In genomic region chr4:2852481-2852881, GRCh38 we compare ENCODE assay signal across 8 cellular contexts. TPM values are rescaled to one million over a fixed set of nuclear protein-coding genes. Genes with fewer than 3 reads are reported as not detected.
DNase-seq lines count a peak whose midpoint lies in the region; ATAC-seq and TF ChIP-seq lines count a peak whose summit lies in the region.

No MANE protein-coding gene starts in this region.

- DNase-seq in activated CD4-positive, alpha-beta memory T cell treated with anti-CD3 and anti-CD28 coated beads for 36 hours, result no peak
- no peak for DNase-seq in activated CD4-positive, alpha-beta memory T cell treated with anti-CD3 and anti-CD28 coated beads, Interleukin-2, amount 10 ng/mL, durations not matched to agents 7 days and 5 days
- DNase-seq in stomach (no peak), anterior cingulate cortex (lab: John Stamatoyannopoulos, UW) (no peak)
- DNase-seq in activated effector memory CD4-positive, alpha-beta T cell treated with anti-CD3 and anti-CD28 coated beads, Interleukin-2, amount 50 U/mL, for 16 hours, result no peak
- DNase-seq in stimulated activated CD8-positive, alpha-beta memory T cell treated with anti-CD3 and anti-CD28 coated beads, Interleukin-4, amount 100 ng/mL, for 48 hours, result no peak

- no peak overlapping the region for H3K4me3 ChIP-seq in gastroesophageal sphincter
- no peak overlapping the region for H3K4me3 ChIP-seq in stomach

- no peak for TF ChIP-seq POLR2A in gastroesophageal sphincter (IDR thresholded peaks at IDR 0.05)
- no peak for TF ChIP-seq POLR2A in stomach (IDR thresholded peaks at IDR 0.05)

- TF ChIP-seq CTCF in gastroesophageal sphincter (IDR thresholded peaks at IDR 0.05) (no peak), stomach (IDR thresholded peaks at IDR 0.05) (no peak)

- H3K27me3 ChIP-seq in gastroesophageal sphincter (no peaks in the 10 kb centered on the region), stomach (no peaks in the 10 kb centered on the region)

- peaks cover 0 to 17% of the 10 kb centered on the region in 2 donors for H3K36me3 ChIP-seq in gastroesophageal sphincter
- peaks cover 9 to 20% (median 15%) of the 10 kb centered on the region in 4 donors for H3K36me3 ChIP-seq in stomach

- peaks cover 67% of the 10 kb centered on the region for H3K4me1 Mint-ChIP-seq in activated CD4-positive, alpha-beta memory T cell treated with anti-CD3 and anti-CD28 coated beads for 36 hours (ENCODE audit: low read depth)
- peaks cover 56% of the 10 kb centered on the region for H3K4me1 Mint-ChIP-seq in activated CD4-positive, alpha-beta memory T cell treated with anti-CD3 and anti-CD28 coated beads, Interleukin-2, amount 10 ng/mL, durations not matched to agents 7 days and 5 days

- intact Hi-C loops in activated CD4-positive, alpha-beta memory T cell treated with anti-CD3 and anti-CD28 coated beads for 36 hours (cut with micrococcal nuclease), result no loop called here
- intact Hi-C loops in stomach (cut with DNase I; ENCODE audit: low total_unique reads), result no loop called here

- H3K4me1 ChIP-seq in gastroesophageal sphincter, result peaks cover 3 to 96% (median 54%) of the 10 kb centered on the region in 3 donors
- H3K4me1 ChIP-seq in stomach, result peaks cover 61 to 98% (median 81%) of the 10 kb centered on the region in 4 donors

- H3K9me3 ChIP-seq in gastroesophageal sphincter (no peaks in the 10 kb centered on the region), stomach (no peaks in the 10 kb centered on the region)

- H3K4me3 Mint-ChIP-seq in activated CD4-positive, alpha-beta memory T cell treated with anti-CD3 and anti-CD28 coated beads for 36 hours, result no peak overlapping the region
- no peak overlapping the region for H3K4me3 Mint-ChIP-seq in activated CD4-positive, alpha-beta memory T cell treated with anti-CD3 and anti-CD28 coated beads, Interleukin-2, amount 10 ng/mL, durations not matched to agents 7 days and 5 days

- 27 to 41% methylated on average over 3 to 7 of the region's 7 CpGs for WGBS in gastroesophageal sphincter (ENCODE audit: low coverage in 1 of 2), 2 donors
- 21 to 26% (median 23%) methylated on average over 7 of the region's 7 CpGs for WGBS in stomach, 5 donors

- TF ChIP-seq EP300 in gastroesophageal sphincter (IDR thresholded peaks at IDR 0.05) (no peak), stomach (IDR thresholded peaks at IDR 0.05) (no peak)

- H3K9me3 Mint-ChIP-seq in activated CD4-positive, alpha-beta memory T cell treated with anti-CD3 and anti-CD28 coated beads for 36 hours, result no peaks in the 10 kb centered on the region
- H3K9me3 Mint-ChIP-seq in activated CD4-positive, alpha-beta memory T cell treated with anti-CD3 and anti-CD28 coated beads, Interleukin-2, amount 10 ng/mL, durations not matched to agents 7 days and 5 days, result no peaks in the 10 kb centered on the region

- H3K27ac Mint-ChIP-seq in activated CD4-positive, alpha-beta memory T cell treated with anti-CD3 and anti-CD28 coated beads for 36 hours, result peak overlapping the region; percentile 45
- no peak overlapping the region for H3K27ac Mint-ChIP-seq in activated CD4-positive, alpha-beta memory T cell treated with anti-CD3 and anti-CD28 coated beads, Interleukin-2, amount 10 ng/mL, durations not matched to agents 7 days and 5 days

- no peaks in the 10 kb centered on the region for H3K27me3 Mint-ChIP-seq in activated CD4-positive, alpha-beta memory T cell treated with anti-CD3 and anti-CD28 coated beads for 36 hours
- H3K27me3 Mint-ChIP-seq in activated CD4-positive, alpha-beta memory T cell treated with anti-CD3 and anti-CD28 coated beads, Interleukin-2, amount 10 ng/mL, durations not matched to agents 7 days and 5 days, result no peaks in the 10 kb centered on the region

- peaks cover 13% of the 10 kb centered on the region for H3K36me3 Mint-ChIP-seq in activated CD4-positive, alpha-beta memory T cell treated with anti-CD3 and anti-CD28 coated beads for 36 hours
- H3K36me3 Mint-ChIP-seq in activated CD4-positive, alpha-beta memory T cell treated with anti-CD3 and anti-CD28 coated beads, Interleukin-2, amount 10 ng/mL, durations not matched to agents 7 days and 5 days (ENCODE audit: low read depth), result peaks cover 31% of the 10 kb centered on the region

- H3K27ac ChIP-seq in gastroesophageal sphincter (peak overlapping the region in 2 of 4 donors; percentile 3 to 39), stomach (peak overlapping the region; percentile 6 to 68 (median 46))

- POLR2A ChIA-PET in activated CD4-positive, alpha-beta memory T cell treated with anti-CD3 and anti-CD28 coated beads for 36 hours (lab: Charles Lee), result no interaction called here
- POLR2A ChIA-PET in activated CD4-positive, alpha-beta memory T cell treated with anti-CD3 and anti-CD28 coated beads, Interleukin-2, amount 10 ng/mL, durations not matched to agents 7 days and 5 days (lab: Charles Lee), result interaction anchor here (0.7 to 2.1 kb wide), 2 partner anchors 14 to 436 kb away, joined by 3 to 7 read pairs; no protein-coding TSS in a partner anchor

- CTCF ChIA-PET in activated CD4-positive, alpha-beta memory T cell treated with anti-CD3 and anti-CD28 coated beads for 36 hours (lab: Charles Lee), result interaction anchor here (1.1 kb wide), 2 partner anchors 97 to 102 kb away, joined by 3 to 4 read pairs; partner anchors contain the start of gene TNIP2
- CTCF ChIA-PET in activated CD4-positive, alpha-beta memory T cell treated with anti-CD3 and anti-CD28 coated beads, Interleukin-2, amount 10 ng/mL, durations not matched to agents 7 days and 5 days (lab: Charles Lee), result interaction anchor here (2.1 kb wide), 1 partner anchor 90 kb away, joined by 4 read pairs; no protein-coding TSS in a partner anchor

- ATAC-seq in HG03460 (IDR thresholded peaks at IDR 0.05; ENCODE audit: unreplicated experiment) (peak; percentile 62), gastroesophageal sphincter (peak; percentile 68)

RNA-seq across cellular contexts. Expression of gene ADD1, which starts 8.8 kb away (rescaled TPM):
- 100 to 1,000 TPM; 212 TPM for total RNA-seq in activated CD4-positive, alpha-beta memory T cell treated with anti-CD3 and anti-CD28 coated beads for 36 hours
- total RNA-seq in activated CD4-positive, alpha-beta memory T cell treated with anti-CD3 and anti-CD28 coated beads, Interleukin-2, amount 10 ng/mL, durations not matched to agents 7 days and 5 days, result 100 to 1,000 TPM; 266 to 277 TPM
- total RNA-seq in gastroesophageal sphincter, result 100 to 1,000 TPM; 230 to 384 (median 297) TPM
- total RNA-seq in stomach, result 1,000 to 10,000 TPM in 1 of 5 donors, 100 to 1,000 TPM in 4; 162 to 1,174 (median 290) TPM
- polyA plus RNA-seq in stomach, result 100 to 1,000 TPM; 103 to 197 (median 127) TPM

RNA-seq across cellular contexts. Expression of gene SH3BP2, which starts 59.6 kb away (rescaled TPM):
- 10 to 100 TPM; 55.9 to 62.8 TPM for total RNA-seq in activated CD4-positive, alpha-beta memory T cell treated with anti-CD3 and anti-CD28 coated beads for 36 hours
- 10 to 100 TPM; 77.0 to 80.3 TPM for total RNA-seq in activated CD4-positive, alpha-beta memory T cell treated with anti-CD3 and anti-CD28 coated beads, Interleukin-2, amount 10 ng/mL, durations not matched to agents 7 days and 5 days
- total RNA-seq in gastroesophageal sphincter (10 to 100 TPM; 26.8 to 36.4 (median 29.3) TPM), stomach (100 to 1,000 TPM in 2 of 5 donors, 10 to 100 TPM in 3; 31.8 to 151 (median 89.9) TPM)
- 10 to 100 TPM in 2 of 3 donors, 1 to 10 TPM in 1; 9.0 to 26.7 (median 11.1) TPM for polyA plus RNA-seq in stomach
